34 cellular contexts compared by ENCODE assay signal in genomic region chr6:105705608-105706007, GRCh38.
DNase-seq lines count a peak whose midpoint lies in the region; ATAC-seq, FAIRE-seq and TF ChIP-seq lines count a peak whose summit lies in the region.
"Had no signal": no experiment of that assay in that cellular context is flagged by ENCODE, and none has a peak within 500 bp of the region (broad histone marks: within the 10 kb centered on the region; RNA-seq: fewer than 3 reads in every experiment).

No MANE protein-coding gene starts in this region.

- H3K27ac ChIP-seq in HepG2 (ENCODE audit: extremely low read length, insufficient read depth, low read length) (no peak overlapping the region), right lobe of liver (no peak overlapping the region), A549 (no peak overlapping the region), IMR-90 (ENCODE audit: insufficient read depth, low read length) (no peak overlapping the region), K562 (ENCODE audit: extremely low read depth, low read depth, low read length) (no peak overlapping the region), A673 (ENCODE audit: low read depth, low read length, poor library complexity, severe bottlenecking) (no peak overlapping the region)
- H3K27ac ChIP-seq: 22Rv1; BLaER1; BLaER1 treated with 17β-estradiol and CSF1 and Interleukin-3, amounts not matched to agents 10 nM and 100 nM; C4-2B had no signal

- TF ChIP-seq RAD21 in HepG2 (CRISPR knock-in tag; IDR thresholded peaks at IDR 0.05) = no peak
- TF ChIP-seq RAD21 in A549 (conservative IDR thresholded peaks at IDR 0.05 in 1 of 2, IDR thresholded peaks at IDR 0.05 in 1 of 2) = no peak
- no peak for TF ChIP-seq RAD21 in IMR-90 (IDR thresholded peaks at IDR 0.05; ENCODE audit: low read length)
- TF ChIP-seq RAD21 in K562 (CRISPR knock-in tag; conservative IDR thresholded peaks at IDR 0.05 in 1 of 2, IDR thresholded peaks at IDR 0.05 in 1 of 2) = no peak

- no peak overlapping the region for H2BK120ac ChIP-seq in IMR-90 (ENCODE audit: low read depth, low read length)

- no peak for TF ChIP-seq POLR2A in HepG2 (IDR thresholded peaks at IDR 0.05; ENCODE audit: insufficient read depth in 1 of 2, low read depth in 2 of 2, low read length in 2 of 2)
- no peak for TF ChIP-seq POLR2A in right lobe of liver (IDR thresholded peaks at IDR 0.05)
- TF ChIP-seq POLR2A in A549 (IDR thresholded peaks at IDR 0.05; ENCODE audit: low read length) = no peak
- TF ChIP-seq POLR2A in IMR-90 (IDR thresholded peaks at IDR 0.05; ENCODE audit: low read depth, low read length) = no peak
- no peak for TF ChIP-seq POLR2A in K562 (conservative IDR thresholded peaks at IDR 0.05)

- dilution Hi-C loops in IMR-90 (cut with HindIII; ENCODE audit: low sequenced_read_pairs, unreplicated experiment) = no loop called here

- in situ Hi-C loops in HepG2 (cut with HindIII; ENCODE audit: extremely low pct_ligation_motif_present, low pct_unique_long_range_greater_than_20kb) = no loop called here
- in situ Hi-C loops in IMR-90 (cut with MboI; ENCODE audit: low sequenced_read_pairs) = no loop called here
- in situ Hi-C loops in K562 (cut with MboI) = no loop called here

- H3K4ac ChIP-seq in IMR-90 (ENCODE audit: low read depth, low read length) = no peak overlapping the region

- FAIRE-seq in HepG2 (lab: Jason Lieb, UNC) = no peak
- no peak for FAIRE-seq in A549 (lab: Jason Lieb, UNC)
- FAIRE-seq in K562 (lab: Jason Lieb, UNC) = no peak
- FAIRE-seq: A204.1, D721Med had no signal

- intact Hi-C loops in HepG2 (cut with micrococcal nuclease; ENCODE audit: unreplicated experiment) = no loop called here
- intact Hi-C loops in right lobe of liver (cut with DNase I) = no loop called here
- intact Hi-C loops in IMR-90 (cut with micrococcal nuclease) = no loop called here
- intact Hi-C loops in K562 (cut with micrococcal nuclease) = no loop called here
- intact Hi-C loops in A673 (cut with micrococcal nuclease; ENCODE audit: unreplicated experiment) = no loop called here
- intact Hi-C loops in left ventricle myocardium superior (cut with micrococcal nuclease) = no loop called here

- H2AFZ ChIP-seq in HepG2 (ENCODE audit: low read length) (no peak overlapping the region), IMR-90 (replicated peaks; ENCODE audit: low read length, poor library complexity) (no peak overlapping the region), K562 (ENCODE audit: low read depth, low read length) (no peak overlapping the region)

- H2BK5ac ChIP-seq in IMR-90 (ENCODE audit: low read depth, low read length, poor library complexity, severe bottlenecking) = no peak overlapping the region

- no peak overlapping the region for H2AK9ac ChIP-seq in IMR-90 (replicated peaks; ENCODE audit: low read depth, low read length, poor library complexity)

- H3K27me3 ChIP-seq in HepG2 (ENCODE audit: control insufficient read depth in 1 of 2, insufficient read depth in 2 of 2, low read length in 2 of 2) (no peaks in the 10 kb centered on the region; a peak in 1 of 5 replicates), right lobe of liver (no peaks in the 10 kb centered on the region), IMR-90 (ENCODE audit: control insufficient read depth, insufficient read depth, low read length) (no peaks in the 10 kb centered on the region), K562 (ENCODE audit: control insufficient read depth in 2 of 2, insufficient read depth in 2 of 2, low read length in 2 of 2) (peaks cover 0 to 9% of the 10 kb centered on the region in 2 experiments; a peak in 2 of 5 replicates), A673 (replicated peaks; ENCODE audit: insufficient read depth, low read depth, low read length, poor library complexity) (no peaks in the 10 kb centered on the region)
- H3K27me3 ChIP-seq: BLaER1; BLaER1 treated with 17β-estradiol and CSF1 and Interleukin-3, amounts not matched to agents 10 nM and 100 nM had no signal

- no peak for DNase-seq in HepG2 (ENCODE audit: low spot score)
- no peak for DNase-seq in right lobe of liver
- no peak for DNase-seq in A549 (ENCODE audit: low read depth in 1 of 2, low spot score in 1 of 2)
- DNase-seq in IMR-90 = no peak
- DNase-seq in K562 (ENCODE audit: extremely low read depth in 1 of 4, low spot score in 3 of 4) = no peak
- no peak for DNase-seq in A673 (ENCODE audit: low spot score)
- DNase-seq in left ventricle myocardium superior = no peak
- DNase-seq in activated naive CD4-positive, alpha-beta T cell (lab: John Stamatoyannopoulos, UW) = no peak
- DNase-seq: 8988T; ACHN; AML-193; BE2C; C1 segment of cervical spinal cord; Caco-2; Calu3; CD4-positive, alpha-beta memory T cell; CD4-positive, alpha-beta T cell; CD4-positive, CD25-positive, alpha-beta regulatory T cell; CD8-positive, alpha-beta memory T cell; CD8-positive, alpha-beta T cell; COR-L47; DMS 273 treated with DMSO at 0.1 percent for 48 hours; DMS153; DMS53; DMS79; DMS79 treated with DMSO at 0.1 percent for 48 hours; DND-41; EL had no signal

- CTCF ChIA-PET in HepG2 (lab: Yijun Ruan, JAX; ENCODE audit: low intra/inter-chr PET ratio, low total read pairs) = no interaction called here
- CTCF ChIA-PET in A549 (lab: Yijun Ruan, JAX) = no interaction called here
- CTCF ChIA-PET in IMR-90 (lab: Yijun Ruan, JAX) = no interaction called here
- CTCF ChIA-PET in K562 (lab: Yijun Ruan, JAX; ENCODE audit: low intra/inter-chr PET ratio) = no interaction called here
- CTCF ChIA-PET in A673 (lab: Charles Lee) = no interaction called here

- no peaks in the 10 kb centered on the region for H4K20me1 ChIP-seq in HepG2 (ENCODE audit: insufficient read depth, low read length)
- no peaks in the 10 kb centered on the region for H4K20me1 ChIP-seq in IMR-90 (ENCODE audit: insufficient read depth, low read length)
- no peaks in the 10 kb centered on the region for H4K20me1 ChIP-seq in K562 (replicated peaks; ENCODE audit: control insufficient read depth, insufficient read depth, low read length)
- H4K20me1 ChIP-seq: BLaER1; BLaER1 treated with 17β-estradiol and CSF1 and Interleukin-3, amounts not matched to agents 10 nM and 100 nM had no signal

- H2BK15ac ChIP-seq in IMR-90 (ENCODE audit: low read depth, low read length) = no peak overlapping the region

- ATAC-seq in HepG2 (no peak), right lobe of liver (no peak), A549 (no peak), IMR-90 (ENCODE audit: low read depth) (no peak), K562 (no peak), left ventricle myocardium superior (no peak)
- ATAC-seq: CD8-positive, alpha-beta T cell had no signal

- H3K36me3 ChIP-seq in HepG2 (replicated peaks in 1 of 2; ENCODE audit: control insufficient read depth in 1 of 2, insufficient read depth in 2 of 2, low read length in 2 of 2) (no peaks in the 10 kb centered on the region), right lobe of liver (no peaks in the 10 kb centered on the region), IMR-90 (ENCODE audit: control insufficient read depth, insufficient read depth, low read length) (no peaks in the 10 kb centered on the region), K562 (ENCODE audit: control insufficient read depth, insufficient read depth, low read length) (no peaks in the 10 kb centered on the region), A673 (ENCODE audit: insufficient read depth, low read length, poor library complexity, severe bottlenecking) (no peaks in the 10 kb centered on the region)
- H3K36me3 ChIP-seq: BE2C; BLaER1; BLaER1 treated with 17β-estradiol and CSF1 and Interleukin-3, amounts not matched to agents 10 nM and 100 nM had no signal

- no peak overlapping the region for H2AK5ac ChIP-seq in IMR-90 (ENCODE audit: low read depth, low read length)

- H3K9ac ChIP-seq in HepG2 (ENCODE audit: insufficient read depth, low read depth, low read length) = no peak overlapping the region
- no peak overlapping the region for H3K9ac ChIP-seq in IMR-90 (ENCODE audit: low read depth, low read length)
- H3K9ac ChIP-seq in K562 (ENCODE audit: insufficient read depth in 1 of 2, low read depth in 2 of 2, low read length in 2 of 2) = no peak overlapping the region
- H3K9ac ChIP-seq: BLaER1; BLaER1 treated with 17β-estradiol and CSF1 and Interleukin-3, amounts not matched to agents 10 nM and 100 nM had no signal

- no peak overlapping the region for H3K14ac ChIP-seq in IMR-90 (replicated peaks; ENCODE audit: low read depth, low read length)

- H3K9me3 ChIP-seq in HepG2 (ENCODE audit: low read length) = no peaks in the 10 kb centered on the region
- H3K9me3 ChIP-seq in right lobe of liver = no peaks in the 10 kb centered on the region
- H3K9me3 ChIP-seq in A549 = 0 out of 3 replicates have a peak, but pooled peaks cover 6% of the 10 kb centered on the region
- H3K9me3 ChIP-seq in IMR-90 (ENCODE audit: control insufficient read depth, insufficient read depth, low read length) = no peaks in the 10 kb centered on the region
- H3K9me3 ChIP-seq in K562 (replicated peaks; ENCODE audit: control insufficient read depth, insufficient read depth, low read depth, low read length) = no peaks in the 10 kb centered on the region
- H3K9me3 ChIP-seq in A673 (ENCODE audit: low read depth, low read length, poor library complexity, severe bottlenecking) = no peaks in the 10 kb centered on the region
- H3K9me3 ChIP-seq: BE2C, Caco-2 had no signal

- no peak overlapping the region for H3K18ac ChIP-seq in IMR-90 (ENCODE audit: low read depth, low read length)

- H3K56ac ChIP-seq in IMR-90 (ENCODE audit: extremely low read depth, insufficient read depth, low read length) = no peak overlapping the region

- H3K79me1 ChIP-seq in IMR-90 (ENCODE audit: low read depth in 1 of 2, low read length in 2 of 2) = no peaks in the 10 kb centered on the region

- no peak for TF ChIP-seq EP300 in HepG2 (IDR thresholded peaks at IDR 0.05; ENCODE audit: low read depth in 2 of 2, low read length in 2 of 2)
- no peak for TF ChIP-seq EP300 in HepG2 (CRISPR knock-in tag; IDR thresholded peaks at IDR 0.05; ENCODE audit: borderline replicate concordance)
- no peak for TF ChIP-seq EP300 in A549 (IDR thresholded peaks at IDR 0.05)
- no peak for TF ChIP-seq EP300 in K562 (IDR thresholded peaks at IDR 0.05; ENCODE audit: low read length)

- H3K9me1 ChIP-seq in IMR-90 (ENCODE audit: insufficient read depth, low read length) (no peaks in the 10 kb centered on the region), K562 (ENCODE audit: control insufficient read depth, insufficient read depth, low read length) (no peaks in the 10 kb centered on the region)

- BruUV-seq in HepG2 (replicated peaks; lab: Mats Ljungman, UMichigan) = no TSS peak
- BruUV-seq in IMR-90 (replicated peaks; lab: Mats Ljungman, UMichigan) = no TSS peak
- BruUV-seq in K562 (replicated peaks; lab: Mats Ljungman, UMichigan) = no TSS peak
- no TSS peak for BruUV-seq in A673 (replicated peaks; lab: Mats Ljungman, UMichigan)

- H3K4me2 ChIP-seq in HepG2 (ENCODE audit: low read depth, low read length) (no peak overlapping the region), A549 (no peak overlapping the region), IMR-90 (ENCODE audit: low read depth, low read length) (no peak overlapping the region), K562 (ENCODE audit: insufficient read depth, low read length) (no peak overlapping the region)
- H3K4me2 ChIP-seq: BLaER1; BLaER1 treated with 17β-estradiol and CSF1 and Interleukin-3, amounts not matched to agents 10 nM and 100 nM had no signal

- 47% methylated on average over 5 of the region's 5 CpGs for WGBS in HepG2 (ENCODE audit: low lambda C conversion rate)
- 47% methylated on average over 5 of the region's 5 CpGs for WGBS in right lobe of liver (ENCODE audit: insufficient coverage, low coverage, low lambda C conversion rate, missing lambda C conversion rate)
- WGBS in A549 (ENCODE audit: missing lambda C conversion rate) = 87% methylated on average over 5 of the region's 5 CpGs
- WGBS in IMR-90 (ENCODE audit: extremely low coverage in 2 of 2, insufficient read length in 1 of 2), 2 experiments = no CpG with 5 or more reads among the region's 5 CpGs
- 1% methylated on average over 5 of the region's 5 CpGs for WGBS in K562 (ENCODE audit: insufficient coverage, low coverage, missing lambda C conversion rate)

- TF ChIP-seq CTCF in HepG2 (CRISPR knock-in tag; IDR thresholded peaks at IDR 0.05) = no peak
- no peak for TF ChIP-seq CTCF in right lobe of liver (IDR thresholded peaks at IDR 0.05)
- no peak for TF ChIP-seq CTCF in A549 (IDR thresholded peaks at IDR 0.05)
- no peak for TF ChIP-seq CTCF in IMR-90 (conservative IDR thresholded peaks at IDR 0.05; ENCODE audit: low read depth, low read length)
- no peak for TF ChIP-seq CTCF in K562 (IDR thresholded peaks at IDR 0.05 in 2 of 3, conservative IDR thresholded peaks at IDR 0.05 in 1 of 3; ENCODE audit: insufficient read depth in 2 of 3, low read depth in 1 of 3, low read length in 3 of 3)
- no peak for TF ChIP-seq CTCF in A673 (conservative IDR thresholded peaks at IDR 0.05; ENCODE audit: low read depth, low read length)

- H4K5ac ChIP-seq in IMR-90 (ENCODE audit: low read depth, low read length) = no peak overlapping the region

- H3K79me2 ChIP-seq in HepG2 (ENCODE audit: insufficient read depth, low read length) (no peaks in the 10 kb centered on the region), K562 (ENCODE audit: control insufficient read depth, insufficient read depth, low read length) (no peaks in the 10 kb centered on the region)

- no peak overlapping the region for H4K8ac ChIP-seq in IMR-90 (ENCODE audit: low read depth in 2 of 2, low read length in 2 of 2)

- no peak overlapping the region for H2BK20ac ChIP-seq in IMR-90 (ENCODE audit: low read depth, low read length)

- H4K91ac ChIP-seq in IMR-90 (ENCODE audit: insufficient read depth, low read depth, low read length) = no peak overlapping the region

- H3K4me1 ChIP-seq in HepG2 (ENCODE audit: insufficient read depth, low read length) = no peaks in the 10 kb centered on the region
- no peaks in the 10 kb centered on the region for H3K4me1 ChIP-seq in right lobe of liver
- H3K4me1 ChIP-seq in A549 = no peaks in the 10 kb centered on the region
- H3K4me1 ChIP-seq in IMR-90 (ENCODE audit: control insufficient read depth, insufficient read depth, low read length) = no peaks in the 10 kb centered on the region
- H3K4me1 ChIP-seq in K562 (replicated peaks in 1 of 2; ENCODE audit: control insufficient read depth in 2 of 2, insufficient read depth in 2 of 2, low read length in 2 of 2) = no peaks in the 10 kb centered on the region
- H3K4me1 ChIP-seq in A673 (ENCODE audit: insufficient read depth, low read length, poor library complexity, severe bottlenecking) = no peaks in the 10 kb centered on the region
- H3K4me1 ChIP-seq: BE2C; BLaER1; BLaER1 treated with 17β-estradiol and CSF1 and Interleukin-3, amounts not matched to agents 10 nM and 100 nM; Caco-2 had no signal

- POLR2A ChIA-PET in HepG2 (lab: Yijun Ruan, JAX) = no interaction called here
- POLR2A ChIA-PET in A549 (lab: Yijun Ruan, JAX) = no interaction called here
- POLR2A ChIA-PET in IMR-90 (lab: Charles Lee; ENCODE audit: unreplicated experiment) = no interaction called here
- POLR2A ChIA-PET in K562 (lab: Yijun Ruan, JAX) = no interaction called here
- POLR2A ChIA-PET in A673 (lab: Charles Lee; ENCODE audit: low non-redundant PET) = no interaction called here

- no peak overlapping the region for H3K23ac ChIP-seq in IMR-90 (ENCODE audit: low read depth, low read length)

- H3K4me3 ChIP-seq in HepG2 (replicated peaks in 1 of 3; ENCODE audit: insufficient read depth in 1 of 3, low read depth in 2 of 3, low read length in 3 of 3) (no peak overlapping the region), right lobe of liver (no peak overlapping the region), A549 (no peak overlapping the region), IMR-90 (ENCODE audit: insufficient read depth, low read depth, low read length) (no peak overlapping the region), K562 (no peak overlapping the region), A673 (ENCODE audit: low read depth, low read length, poor library complexity, severe bottlenecking) (no peak overlapping the region)
- H3K4me3 ChIP-seq: BLaER1; BLaER1 treated with 17β-estradiol and CSF1 and Interleukin-3, amounts not matched to agents 10 nM and 100 nM had no signal

Comparison
In these comparisons a context has a peak if more than half of its experiments do, and no peak if none do; other contexts are left out.
1. Of the 241 proteins assayed by ChIP-seq in both HepG2 and K562: peak only in HepG2: MAFF and MAFK; only in K562: MAFG; in both: none; in neither: 238.